Comparison of ENCODE assay signal across 11 cellular contexts in the genomic region with DNA sequence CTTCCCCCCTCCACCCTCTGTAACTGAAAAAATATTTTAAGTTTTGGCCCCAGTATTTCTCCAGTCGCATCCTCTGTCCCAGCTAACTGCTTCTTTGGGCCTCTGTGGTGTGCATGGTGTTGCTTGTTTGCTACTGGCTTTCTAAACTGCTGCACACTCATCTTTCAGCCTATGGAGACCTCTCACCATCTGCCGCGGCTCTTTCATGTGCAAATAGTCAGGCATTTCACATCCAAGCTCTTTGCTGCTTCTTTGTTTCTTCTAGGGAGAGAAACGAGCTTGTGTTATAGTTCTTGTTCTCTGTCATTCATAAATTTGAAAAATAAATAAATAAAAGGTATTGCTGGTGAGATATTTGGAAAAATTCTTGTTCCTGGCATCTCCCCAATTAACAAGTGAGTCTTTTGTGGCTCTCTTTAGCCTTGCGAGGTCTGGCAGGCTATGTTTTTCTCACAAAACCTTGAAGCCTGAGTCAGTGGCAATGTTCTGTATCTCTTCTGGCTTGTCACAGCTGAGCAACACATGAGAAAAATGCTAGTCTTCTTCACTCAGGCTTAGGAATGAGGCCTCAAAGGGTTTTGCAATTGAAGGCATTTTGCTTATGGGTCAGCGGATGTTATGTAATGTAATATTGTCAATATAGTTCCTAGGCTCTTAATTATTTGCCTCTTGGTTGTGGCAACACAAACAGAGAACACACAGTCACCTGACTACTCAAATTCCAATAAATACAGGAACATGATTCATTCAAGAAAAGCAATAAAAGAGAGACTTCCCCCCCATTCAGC.
DNase-seq lines count a peak whose midpoint lies in the region; ATAC-seq and TF ChIP-seq lines count a peak whose summit lies in the region.
"Had no signal": no experiment of that assay in that cellular context is flagged by ENCODE, and none has a peak within 500 bp of the region (broad histone marks: within the 10 kb centered on the region; RNA-seq: fewer than 3 reads in every experiment).

No MANE protein-coding gene starts in this region.

- 62 to 68% methylated on average over 4 to 6 of the region's 6 CpGs for WGBS in endodermal cell (ENCODE audit: insufficient coverage in 1 of 2, insufficient read length in 1 of 2), 2 experiments

- H3K9me3 Mint-ChIP-seq in endodermal cell, result peaks cover 9% of the 10 kb centered on the region
- H3K9me3 Mint-ChIP-seq in mesothelial cell of epicardium, result peaks cover 13% of the 10 kb centered on the region

- ATAC-seq in HG02973 (IDR thresholded peaks at IDR 0.05; ENCODE audit: unreplicated experiment), result no peak
- ATAC-seq: Panc1 had no signal

- TF ChIP-seq CTCF in endodermal cell (conservative IDR thresholded peaks at IDR 0.05) (no peak), mesothelial cell of epicardium (IDR thresholded peaks at IDR 0.05; ENCODE audit: unreplicated experiment) (no peak)

- H3K9me3 ChIP-seq in endodermal cell (ENCODE audit: control insufficient read depth, low read length), result no peaks in the 10 kb centered on the region

- H3K9ac ChIP-seq in endodermal cell (ENCODE audit: extremely low read depth, low read length, poor library complexity, severe bottlenecking), result no peak overlapping the region

- DNase-seq in AG08396 (ENCODE audit: low spot score), result peak; percentile 44
- DNase-seq in NCI-H2171 (lab: John Stamatoyannopoulos, UW), result peak; percentile 44
- DNase-seq in endodermal cell, result peak; percentile 51
- no peak for DNase-seq in mesothelial cell of epicardium (ENCODE audit: low spot score in 2 of 2, unreplicated experiment in 2 of 2)
- DNase-seq in UCSD-AML1 (lab: John Stamatoyannopoulos, UW; ENCODE audit: unreplicated experiment), result no peak
- no peak for DNase-seq in activated gamma-delta T cell treated with Interleukin-2 at 50 U/mL for 16 hours
- no peak for DNase-seq in ecto neural progenitor cell (ENCODE audit: low spot score)
- DNase-seq: activated CD4-positive, alpha-beta T cell treated with anti-CD3 and anti-CD28 coated beads, Interleukin-2, amount 50 U/mL, for 48 hours had no signal

- H3K4me1 Mint-ChIP-seq in endodermal cell (peaks cover 8% of the 10 kb centered on the region), mesothelial cell of epicardium (peaks cover 8% of the 10 kb centered on the region)

- H3K36me3 ChIP-seq in endodermal cell (ENCODE audit: control insufficient read depth, insufficient read depth, low read length), result no peaks in the 10 kb centered on the region

- H3K27ac ChIP-seq in endodermal cell (ENCODE audit: low read depth, low read length), result peak overlapping the region; percentile 93

- H3K4me3 ChIP-seq in endodermal cell (ENCODE audit: low read length), result no peak overlapping the region

- H3K27ac Mint-ChIP-seq in endodermal cell, result no peak overlapping the region
- peak overlapping the region; percentile 47 for H3K27ac Mint-ChIP-seq in mesothelial cell of epicardium
- H3K27ac Mint-ChIP-seq: IgD-negative memory B cell had no signal

- no peaks in the 10 kb centered on the region for H3K27me3 ChIP-seq in endodermal cell (ENCODE audit: control insufficient read depth, insufficient read depth, low read length, poor library complexity, severe bottlenecking)

- H3K27me3 Mint-ChIP-seq in endodermal cell (ENCODE audit: insufficient read depth), result no peaks in the 10 kb centered on the region
- H3K27me3 Mint-ChIP-seq in mesothelial cell of epicardium (ENCODE audit: low read depth), result peaks cover 4% of the 10 kb centered on the region

- no peaks in the 10 kb centered on the region for H3K4me1 ChIP-seq in endodermal cell (ENCODE audit: control insufficient read depth, insufficient read depth, low read length)

- H3K4me3 Mint-ChIP-seq in endodermal cell, result no peak overlapping the region
- no peak overlapping the region for H3K4me3 Mint-ChIP-seq in mesothelial cell of epicardium
- H3K4me3 Mint-ChIP-seq: IgD-negative memory B cell had no signal

- H3K36me3 Mint-ChIP-seq in endodermal cell (ENCODE audit: low read depth) (no peaks in the 10 kb centered on the region), mesothelial cell of epicardium (no peaks in the 10 kb centered on the region)

Comparison
In these comparisons a context has a peak if more than half of its experiments do, and no peak if none do; other contexts are left out.
1. DNase-seq: peak in AG08396 (single experiment), NCI-H2171 (single experiment) and endodermal cell (single experiment); none in mesothelial cell of epicardium (0 of 2), UCSD-AML1 (single experiment), activated gamma-delta T cell treated with Interleukin-2 at 50 U/mL for 16 hours (single experiment) and ecto neural progenitor cell (single experiment).